ENCODE assay signal across 1 cellular context in the genomic region with DNA sequence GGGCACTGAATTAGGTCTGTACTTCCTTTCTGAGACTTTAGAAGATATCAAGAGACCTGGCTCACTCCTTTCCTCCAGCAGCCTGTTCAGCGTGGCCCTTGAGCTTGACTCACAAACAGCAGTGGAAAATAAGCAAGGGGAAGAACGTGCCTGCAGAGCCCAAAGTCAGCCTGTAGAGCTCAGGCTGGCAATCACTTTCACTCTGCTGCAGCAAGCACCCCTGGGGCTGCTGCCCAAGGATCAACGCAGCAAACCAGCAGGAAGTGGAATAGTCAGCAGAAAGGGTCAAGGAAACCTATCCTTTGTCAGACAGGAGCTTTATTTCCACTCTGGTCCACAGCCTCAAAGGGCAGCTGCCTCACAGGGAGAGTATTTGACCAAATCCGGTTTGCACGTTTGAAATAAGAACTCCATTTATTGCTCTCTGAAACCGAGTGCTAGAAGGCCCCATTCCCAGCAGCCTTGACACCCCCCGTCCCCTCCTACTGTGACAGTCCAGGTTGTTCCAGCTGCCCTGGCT.
TF ChIP-seq lines count a peak whose summit lies in the region.

No MANE protein-coding gene starts in this region.

TF ChIP-seq in K562, 482 proteins besides CTCF, POLR2A, EP300 and RAD21 (continued from another document):
- TF ChIP-seq, protein P1, sequence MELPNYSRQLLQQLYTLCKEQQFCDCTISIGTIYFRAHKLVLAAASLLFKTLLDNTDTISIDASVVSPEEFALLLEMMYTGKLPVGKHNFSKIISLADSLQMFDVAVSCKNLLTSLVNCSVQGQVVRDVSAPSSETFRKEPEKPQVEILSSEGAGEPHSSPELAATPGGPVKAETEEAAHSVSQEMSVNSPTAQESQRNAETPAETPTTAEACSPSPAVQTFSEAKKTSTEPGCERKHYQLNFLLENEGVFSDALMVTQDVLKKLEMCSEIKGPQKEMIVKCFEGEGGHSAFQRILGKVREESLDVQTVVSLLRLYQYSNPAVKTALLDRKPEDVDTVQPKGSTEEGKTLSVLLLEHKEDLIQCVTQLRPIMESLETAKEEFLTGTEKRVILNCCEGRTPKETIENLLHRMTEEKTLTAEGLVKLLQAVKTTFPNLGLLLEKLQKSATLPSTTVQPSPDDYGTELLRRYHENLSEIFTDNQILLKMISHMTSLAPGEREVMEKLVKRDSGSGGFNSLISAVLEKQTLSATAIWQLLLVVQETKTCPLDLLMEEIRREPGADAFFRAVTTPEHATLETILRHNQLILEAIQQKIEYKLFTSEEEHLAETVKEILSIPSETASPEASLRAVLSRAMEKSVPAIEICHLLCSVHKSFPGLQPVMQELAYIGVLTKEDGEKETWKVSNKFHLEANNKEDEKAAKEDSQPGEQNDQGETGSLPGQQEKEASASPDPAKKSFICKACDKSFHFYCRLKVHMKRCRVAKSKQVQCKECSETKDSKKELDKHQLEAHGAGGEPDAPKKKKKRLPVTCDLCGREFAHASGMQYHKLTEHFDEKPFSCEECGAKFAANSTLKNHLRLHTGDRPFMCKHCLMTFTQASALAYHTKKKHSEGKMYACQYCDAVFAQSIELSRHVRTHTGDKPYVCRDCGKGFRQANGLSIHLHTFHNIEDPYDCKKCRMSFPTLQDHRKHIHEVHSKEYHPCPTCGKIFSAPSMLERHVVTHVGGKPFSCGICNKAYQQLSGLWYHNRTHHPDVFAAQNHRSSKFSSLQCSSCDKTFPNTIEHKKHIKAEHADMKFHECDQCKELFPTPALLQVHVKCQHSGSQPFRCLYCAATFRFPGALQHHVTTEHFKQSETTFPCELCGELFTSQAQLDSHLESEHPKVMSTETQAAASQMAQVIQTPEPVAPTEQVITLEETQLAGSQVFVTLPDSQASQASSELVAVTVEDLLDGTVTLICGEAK (IDR thresholded peaks at IDR 0.05), result no peak
- TF ChIP-seq, protein P1 (CRISPR knock-in tag; IDR thresholded peaks at IDR 0.05), result no peak
- 0 out of 2 replicates have a peak, but pooled peaks have one; percentile 11 for TF ChIP-seq ZNF316 (IDR thresholded peaks at IDR 0.05)
